In genomic region chr7:103446046-103446520, GRCh38 we compare ENCODE assay signal across 1 cellular context.
A peak's percentile ranks its signal among the peaks of the same experiment; 100 is the strongest.
TF ChIP-seq lines count a peak whose summit lies in the region.

Gene SLC26A5 (minus strand): TSS chr7:103446207. CDS start chr7:103421514, 24,693 bp downstream.

TF ChIP-seq in K562, 482 proteins besides CTCF, POLR2A, EP300 and RAD21 (continued from another document):
- TF ChIP-seq SIN3B (IDR thresholded peaks at IDR 0.05; ENCODE audit: low read depth) (0 out of 2 replicates have a peak, but pooled peaks have one; percentile 28), CTCFL (IDR thresholded peaks at IDR 0.05; ENCODE audit: borderline replicate concordance, insufficient read depth, low read depth, low read length, poor library complexity, severe bottlenecking) (peak; percentile 3), CXXC5 (CRISPR knock-in tag; IDR thresholded peaks at IDR 0.05) (peak; percentile 33; the same call in 1 of the 2 replicates), HLTF (IDR thresholded peaks at IDR 0.05) (no peak)
